Comparison of ENCODE assay signal across 26 cellular contexts in genomic region chr14:69750495-69750894, GRCh38. TPM values are rescaled to one million over a fixed set of nuclear protein-coding genes. Genes with fewer than 3 reads are reported as not detected.
"Had no signal": no experiment of that assay in that cellular context is flagged by ENCODE, and none has a peak within 500 bp of the region (broad histone marks: within the 10 kb centered on the region; RNA-seq: fewer than 3 reads in every experiment).

No MANE protein-coding gene starts in this region.

- H3K36me3 ChIP-seq: lower lobe of right lung, neutrophil, tibial nerve had no signal

- ATAC-seq: effector memory CD8-positive, alpha-beta T cell; lower lobe of right lung had no signal

- DNase-seq: activated CD4-positive, alpha-beta T cell treated with anti-CD3 and anti-CD28 coated beads for 1 hour; activated CD4-positive, alpha-beta T cell treated with anti-CD3 and anti-CD28 coated beads, Interleukin-2, amount 50 U/mL, for 4 hours; activated naive CD4-positive, alpha-beta T cell treated with anti-CD3 and anti-CD28 coated beads, Interleukin-2, amount 10 ng/mL, durations not matched to agents 7 days and 5 days; activated T-cell treated with anti-CD3 and anti-CD28 coated beads, Interleukin-2, amount 50 U/mL, for 1 hour; dermis blood vessel endothelial cell; effector memory CD8-positive, alpha-beta T cell; head of caudate nucleus; immature natural killer cell; lower lobe of right lung; midbrain; naive B cell; posterior cingulate gyrus; stimulated activated CD4-positive, alpha-beta T cell treated with anti-CD3 and anti-CD28 coated beads, Interleukin-15, amount 100 ng/mL, for 24 hours; stimulated activated CD4-positive, alpha-beta T cell treated with anti-CD3 and anti-CD28 coated beads, Interleukin-4, amount 100 ng/mL, for 1 hour; stimulated activated naive CD4-positive, alpha-beta T cell; substantia nigra had no signal

- H3K4me3 ChIP-seq: lower lobe of right lung, tibial nerve had no signal

- H3K4me1 ChIP-seq: tibial nerve had no signal

- H3K9me3 ChIP-seq: lower lobe of right lung, neutrophil, tibial nerve had no signal

- H3K27ac ChIP-seq: lower lobe of right lung, neutrophil, tibial nerve, VCaP had no signal

- H3K27me3 ChIP-seq: neutrophil, tibial nerve had no signal

RNA-seq across cellular contexts. Expression of gene SLC10A1, which starts 46.5 kb away (rescaled TPM):
- total RNA-seq: activated T-helper 2 cell treated with anti-CD3 and anti-CD28 coated beads, Interferon-gamma antibody, Interleukin-2, Interleukin-4, amounts not matched to agents 10 μg/mL and 5 μg/mL and 100 μg/mL, durations not matched to agents 14 hours and 24 hours and 36 hours; astrocyte; bronchial epithelial cell; cerebellum; dermis blood vessel endothelial cell; frontal cortex; lower lobe of right lung; skeletal muscle tissue; T-helper 1 cell treated with Interleukin-12 subunit alpha and Interleukin-12 subunit beta and Interleukin-4 antibody, amounts not matched to agents 30 ng/mL and 1 ng/mL, for 36 hours; tibial nerve had no signal
